Comparison of ENCODE assay signal across 8 cellular contexts in genomic region chr6:41546475-41546865, GRCh38. TPM values are rescaled to one million over a fixed set of nuclear protein-coding genes. Genes with fewer than 3 reads are reported as not detected.
DNase-seq lines count a peak whose midpoint lies in the region; ATAC-seq, FAIRE-seq and TF ChIP-seq lines count a peak whose summit lies in the region.

No MANE protein-coding gene starts in this region.

- ATAC-seq in GM21786 (IDR thresholded peaks at IDR 0.05; ENCODE audit: unreplicated experiment), result peak; percentile 28
- ATAC-seq in K562, result peak; percentile 35
- peak; percentile 53 for ATAC-seq in left lobe of liver

- H4K20me1 ChIP-seq in K562 (replicated peaks; ENCODE audit: control insufficient read depth, insufficient read depth, low read length), result peaks cover 8% of the 10 kb centered on the region; the same call in 1 of the 2 replicates

- BruUV-seq in K562 (replicated peaks; lab: Mats Ljungman, UMichigan), result no TSS peak

- no peaks in the 10 kb centered on the region for H3K9me3 ChIP-seq in K562 (replicated peaks; ENCODE audit: control insufficient read depth, insufficient read depth, low read depth, low read length)
- no peaks in the 10 kb centered on the region for H3K9me3 ChIP-seq in stomach

- H3K79me2 ChIP-seq in K562 (ENCODE audit: control insufficient read depth, insufficient read depth, low read length), result peaks cover 29% of the 10 kb centered on the region

- POLR2A ChIA-PET in K562 (lab: Yijun Ruan, JAX), result interaction anchor here (1.0 to 1.1 kb wide), 2 partner anchors 26 to 29 kb away, joined by 3 to 4 read pairs; no protein-coding TSS in a partner anchor

- DNase-seq in NCI-H2081 (lab: John Stamatoyannopoulos, UW) (peak; percentile 45 to 59), NCI-H2081 treated with DMSO at 0.1 percent for 48 hours (lab: John Stamatoyannopoulos, UW) (no peak), LNCaP clone FGC (ENCODE audit: low read depth) (no peak), K562 (ENCODE audit: extremely low read depth in 1 of 4, low spot score in 3 of 4) (no peak), left lobe of liver (ENCODE audit: low spot score) (no peak), stomach (no peak), NCI-H1694 (lab: John Stamatoyannopoulos, UW) (no peak)

- CTCF ChIA-PET in K562 (lab: Yijun Ruan, JAX; ENCODE audit: low intra/inter-chr PET ratio), result no interaction called here

- no peak for TF ChIP-seq RAD21 in K562 (CRISPR knock-in tag; conservative IDR thresholded peaks at IDR 0.05 in 1 of 2, IDR thresholded peaks at IDR 0.05 in 1 of 2)

- H3K9me1 ChIP-seq in K562 (ENCODE audit: control insufficient read depth, insufficient read depth, low read length), result no peaks in the 10 kb centered on the region

- H3K36me3 ChIP-seq in K562 (ENCODE audit: control insufficient read depth, insufficient read depth, low read length) (peaks cover 13% of the 10 kb centered on the region; the same call in 2 of the 3 replicates), stomach (peaks cover 0 to 10% (median 6%) of the 10 kb centered on the region in 4 donors)

- H2AFZ ChIP-seq in K562 (ENCODE audit: low read depth, low read length), result peak overlapping the region; percentile 63; the same call in 1 of the 2 replicates

- H3K4me1 ChIP-seq in K562 (replicated peaks in 1 of 2; ENCODE audit: control insufficient read depth in 2 of 2, insufficient read depth in 2 of 2, low read length in 2 of 2), result peaks cover 22 to 42% of the 10 kb centered on the region in 2 experiments
- H3K4me1 ChIP-seq in stomach, result peaks cover 36 to 75% (median 66%) of the 10 kb centered on the region in 4 donors

- H3K27me3 ChIP-seq in K562 (ENCODE audit: control insufficient read depth in 2 of 2, insufficient read depth in 2 of 2, low read length in 2 of 2) (no peaks in the 10 kb centered on the region), stomach (peaks cover 0 to 44% (median 7%) of the 10 kb centered on the region in 3 donors)

- no peak overlapping the region; the same call in 1 of the 3 replicates for H3K27ac ChIP-seq in K562 (ENCODE audit: extremely low read depth, low read depth, low read length)
- peak overlapping the region; percentile 81 to 94 (median 88) for H3K27ac ChIP-seq in stomach

- H3K9ac ChIP-seq in K562 (ENCODE audit: insufficient read depth in 1 of 2, low read depth in 2 of 2, low read length in 2 of 2), result peak overlapping the region in 1 of 2 experiments; percentile 97; a peak in 3 of 4 replicates

- TF ChIP-seq EP300 in K562 (IDR thresholded peaks at IDR 0.05; ENCODE audit: low read length) (no peak), stomach (IDR thresholded peaks at IDR 0.05) (no peak)

- TF ChIP-seq CTCF in LNCaP clone FGC (IDR thresholded peaks at IDR 0.05; ENCODE audit: control insufficient read depth, extremely low read depth, insufficient read depth) (no peak), K562 (IDR thresholded peaks at IDR 0.05 in 2 of 3, conservative IDR thresholded peaks at IDR 0.05 in 1 of 3; ENCODE audit: insufficient read depth in 2 of 3, low read depth in 1 of 3, low read length in 3 of 3) (no peak), stomach (IDR thresholded peaks at IDR 0.05) (no peak)

- intact Hi-C loops in K562 (cut with micrococcal nuclease) (loop anchor here (1.0 kb wide), 1 partner anchor 32 kb away; no protein-coding TSS in a partner anchor), stomach (cut with DNase I; ENCODE audit: low total_unique reads) (no loop called here)

- in situ Hi-C loops in K562 (cut with MboI), result no loop called here

- peak overlapping the region; percentile 74; the same call in 1 of the 2 replicates for H3K4me2 ChIP-seq in K562 (ENCODE audit: insufficient read depth, low read length)

- no peak for FAIRE-seq in K562 (lab: Jason Lieb, UNC)

- TF ChIP-seq POLR2A in K562 (conservative IDR thresholded peaks at IDR 0.05), result no peak
- TF ChIP-seq POLR2A in stomach (IDR thresholded peaks at IDR 0.05), result no peak

- H3K4me3 ChIP-seq in LNCaP clone FGC (ENCODE audit: low read depth, low read length) (peak overlapping the region; percentile 73), K562 (peak overlapping the region; percentile 68), stomach (peak overlapping the region; percentile 74 to 99 (median 94))

- WGBS in K562 (ENCODE audit: insufficient coverage, low coverage, missing lambda C conversion rate), result under 1% methylated on average over 34 of the region's 67 CpGs
- 0 to 1% (median 0%) methylated on average over 5 to 67 of the region's 67 CpGs for WGBS in stomach, 5 donors

TF ChIP-seq in K562, 482 proteins besides CTCF, POLR2A, EP300 and RAD21 (continues in another document):
- TF ChIP-seq NONO (IDR thresholded peaks at IDR 0.05; ENCODE audit: low read depth in 2 of 2, low read length in 1 of 2), result peak in 1 of 2 experiments; percentile 20; a peak in 1 of 4 replicates
- no peak for TF ChIP-seq TOE1 (IDR thresholded peaks at IDR 0.05; ENCODE audit: borderline replicate concordance)
- no peak for TF ChIP-seq TOE1 (CRISPR knock-in tag; IDR thresholded peaks at IDR 0.05; ENCODE audit: borderline replicate concordance, low read depth)
- peak; percentile 77 for TF ChIP-seq SAP30 (IDR thresholded peaks at IDR 0.05; ENCODE audit: borderline replicate concordance, insufficient read depth, low read depth, low read length, poor library complexity, severe bottlenecking)
- peak; percentile 86 for TF ChIP-seq VEZF1 (CRISPR knock-in tag; IDR thresholded peaks at IDR 0.05)
- TF ChIP-seq ZBTB26 (CRISPR knock-in tag; IDR thresholded peaks at IDR 0.05), result no peak
- no peak for TF ChIP-seq ZBTB1 (CRISPR knock-in tag; IDR thresholded peaks at IDR 0.05; ENCODE audit: borderline replicate concordance, low read depth)
- TF ChIP-seq CXXC5 (CRISPR knock-in tag; IDR thresholded peaks at IDR 0.05), result peak; percentile 43; the same call in 1 of the 2 replicates
- TF ChIP-seq L3MBTL2 (IDR thresholded peaks at IDR 0.05), result no peak
- TF ChIP-seq GATAD2B (IDR thresholded peaks at IDR 0.05; ENCODE audit: borderline replicate concordance), result peak; percentile 76
- TF ChIP-seq CHD1 (IDR thresholded peaks at IDR 0.05; ENCODE audit: low read length), result peak; percentile 47
- TF ChIP-seq TCF3 (CRISPR knock-in tag; IDR thresholded peaks at IDR 0.05), result no peak
- TF ChIP-seq TSC22D4 (tag; IDR thresholded peaks at IDR 0.05), result no peak
- TF ChIP-seq KDM5B (IDR thresholded peaks at IDR 0.05; ENCODE audit: insufficient replicate concordance, low read depth, low read length), result peak; percentile 16
- no peak for TF ChIP-seq ZNF408 (CRISPR knock-in tag; IDR thresholded peaks at IDR 0.05; ENCODE audit: low read depth)
- no peak for TF ChIP-seq FOS (IDR thresholded peaks at IDR 0.05; ENCODE audit: extremely low read depth, insufficient read length)

RNA-seq across cellular contexts. Expression of gene FOXP4, which starts 0.3 kb away (rescaled TPM):
- 5.5 and 10.3 TPM in 2 replicates for total RNA-seq in K562 (2011; cell fraction: chromatin; rRNA removed; ENCODE audit: low replicate concordance)
- 4.9 and 8.2 TPM in 2 replicates for total RNA-seq in K562 (2011; cell fraction: nucleolus; rRNA removed)
- total RNA-seq in K562 (2011; cell fraction: nucleoplasm; rRNA removed), result 5.6 and 10.2 TPM in 2 replicates
- 3.4 and 5.9 TPM in 2 replicates for total RNA-seq in K562 (2014; rRNA removed)
- 0.70 and 1.1 TPM in 2 replicates for total RNA-seq in K562 (2014; rRNA removed; fragmentation: Illumina TruSeq; extraction: Trizol)
- 2.3 TPM in 2 replicates for total RNA-seq in K562 (2015; rRNA removed; fragmentation: Illumina TruSeq; extraction: Trizol)
- 26.7 and 29.4 TPM in 2 replicates for total RNA-seq in K562 (2021)
- 1.2 and 2.9 TPM in 2 replicates for polyA plus RNA-seq in K562 (2011; rRNA removed)
- polyA plus RNA-seq in K562 (2011; cell fraction: cytosol; rRNA removed), result 1.5 and 3.9 TPM in 2 replicates
- 4.4 and 9.6 TPM in 2 replicates for polyA plus RNA-seq in K562 (2011; cell fraction: nucleus; rRNA removed)
- 17.6 and 30.3 TPM in 2 replicates for polyA plus RNA-seq in K562 (2012)
- polyA plus RNA-seq in K562 (2014; fragmentation: Illumina TruSeq; extraction: Trizol), result 5.9 and 13.8 TPM in 2 replicates
- under 1 TPM; 0.11 TPM for polyA plus RNA-seq in K562 (2014; fragmentation: Nextera tagmentation; extraction: Ambion mirVana)
- polyA plus RNA-seq in K562 (2014; rRNA removed), result 6.7 and 7.4 TPM in 2 replicates
- 0.87 and 1.4 TPM in 2 replicates for polyA minus RNA-seq in K562 (2011; rRNA and poly(A)+ RNA removed)
- 7.2 and 14.0 TPM in 2 replicates for polyA minus RNA-seq in K562 (2011; cell fraction: cytosol; rRNA and poly(A)+ RNA removed)
- 2.9 and 4.7 TPM in 2 replicates for polyA minus RNA-seq in K562 (2011; cell fraction: nucleus; rRNA and poly(A)+ RNA removed)
- total RNA-seq in left lobe of liver, result 24.6 TPM
- total RNA-seq in stomach, result 10 to 100 TPM in 4 of 5 donors, 1 to 10 TPM in 1; 7.9 to 70.4 (median 40.3) TPM
- polyA plus RNA-seq in stomach, result 10 to 100 TPM; 14.3 to 33.7 (median 27.6) TPM

Comparison
In these comparisons a context has a peak if more than half of its experiments do, and no peak if none do; other contexts are left out.
1. DNase-seq: peak in NCI-H2081 (2 of 2); none in NCI-H2081 treated with DMSO at 0.1 percent for 48 hours (single experiment), LNCaP clone FGC (single experiment), K562 (0 of 4), left lobe of liver (single experiment), stomach (single experiment) and NCI-H1694 (single experiment).
2. Peak in every context shown above with its lines, with median percentiles within 50 percentile points of each other: ATAC-seq and H3K4me3 ChIP-seq.